In genomic region chr16:2858245-2859025, GRCh38 we compare ENCODE assay signal across 9 cellular contexts. TPM values are rescaled to one million over a fixed set of nuclear protein-coding genes. Genes with fewer than 3 reads are reported as not detected.
DNase-seq lines count a peak whose midpoint lies in the region; ATAC-seq and TF ChIP-seq lines count a peak whose summit lies in the region.
"Had no signal": no experiment of that assay in that cellular context is flagged by ENCODE, and none has a peak within 500 bp of the region (broad histone marks: within the 10 kb centered on the region; RNA-seq: fewer than 3 reads in every experiment).

No MANE protein-coding gene starts in this region.

- H3K27me3 Mint-ChIP-seq in effector memory CD8-positive, alpha-beta T cell, result peaks cover 12 to 26% of the 10 kb centered on the region in 2 donors

- peak; percentile 48 for ATAC-seq in effector memory CD8-positive, alpha-beta T cell (replicated peaks)
- ATAC-seq in GM18858 (IDR thresholded peaks at IDR 0.05; ENCODE audit: unreplicated experiment), result no peak

- H3F3A ChIP-seq in smooth muscle cell (ENCODE audit: low read depth), result no peaks in the 10 kb centered on the region

- H3K4me1 ChIP-seq in smooth muscle cell (ENCODE audit: low read depth), result no peaks in the 10 kb centered on the region

- H3K4me1 Mint-ChIP-seq in effector memory CD8-positive, alpha-beta T cell (ENCODE audit: low read depth in 2 of 2), result peaks cover 5 to 6% of the 10 kb centered on the region in 2 donors

- H3K4me3 ChIP-seq in smooth muscle cell, result peak overlapping the region; percentile 44

- no peaks in the 10 kb centered on the region for H3K9me3 ChIP-seq in smooth muscle cell (replicated peaks; ENCODE audit: low read depth)

- DNase-seq in NCI-H345 (lab: John Stamatoyannopoulos, UW) (peak; percentile 33), NCI-H345 treated with DMSO at 0.1 percent for 48 hours (lab: John Stamatoyannopoulos, UW; ENCODE audit: unreplicated experiment) (no peak), smooth muscle cell (lab: John Stamatoyannopoulos, UW; ENCODE audit: unreplicated experiment) (no peak), GM19238 (ENCODE audit: insufficient read length, low spot score) (no peak)
- no peak for DNase-seq in effector memory CD8-positive, alpha-beta T cell
- DNase-seq: activated gamma-delta T cell treated with Interleukin-2 at 50 U/mL for 16 hours had no signal

- H3K36me3 ChIP-seq in smooth muscle cell (ENCODE audit: low read depth), result no peaks in the 10 kb centered on the region

- no peak overlapping the region for H2AFZ ChIP-seq in smooth muscle cell (ENCODE audit: low read depth)

- H3K27ac ChIP-seq in smooth muscle cell (ENCODE audit: low read depth), result no peak overlapping the region

- H3K36me3 Mint-ChIP-seq in effector memory CD8-positive, alpha-beta T cell (ENCODE audit: insufficient read depth), result peaks cover 7% of the 10 kb centered on the region

- H3K9me3 Mint-ChIP-seq in effector memory CD8-positive, alpha-beta T cell, result peaks cover 2 to 9% of the 10 kb centered on the region in 2 donors

- no peak overlapping the region for H3K27ac Mint-ChIP-seq in effector memory CD8-positive, alpha-beta T cell
- H3K27ac Mint-ChIP-seq: stimulated activated naive CD8-positive, alpha-beta T cell treated with anti-CD3 and anti-CD28 coated beads, Interleukin-15, Interleukin-2, amounts not matched to agents 100 ng/mL and 50 ng/mL, for 24 hours had no signal

- whole genome bisulfite sequencing in smooth muscle cell (ENCODE audit: low lambda C conversion rate), result 11% methylated on average over 21 of the region's 23 CpGs

- no peaks in the 10 kb centered on the region for H3K79me2 ChIP-seq in smooth muscle cell (ENCODE audit: low read depth)

- peaks cover 20% of the 10 kb centered on the region for H3K27me3 ChIP-seq in smooth muscle cell (ENCODE audit: low read depth)

- H4K20me1 ChIP-seq in smooth muscle cell (ENCODE audit: low read depth), result no peaks in the 10 kb centered on the region

- peak overlapping the region; percentile 33 to 75 for H3K4me3 Mint-ChIP-seq in effector memory CD8-positive, alpha-beta T cell

- peak overlapping the region; percentile 72 for H3K4me2 ChIP-seq in smooth muscle cell

- no peak overlapping the region for H3K9ac ChIP-seq in smooth muscle cell (ENCODE audit: low read depth)

- no peak for TF ChIP-seq CTCF in smooth muscle cell (IDR thresholded peaks at IDR 0.05; ENCODE audit: borderline replicate concordance, insufficient read depth, poor library complexity, severe bottlenecking)

RNA-seq across cellular contexts. Expression of gene PRSS22, which starts 0.5 kb away (rescaled TPM):
- total RNA-seq in smooth muscle cell, result 2.2 TPM in 1 of 2 replicates, not detected in the other
- polyA plus RNA-seq in smooth muscle cell, result 0.79 and 3.7 TPM in 2 replicates
- total RNA-seq: mesenteric fat pad had no signal

RNA-seq across cellular contexts. Expression of gene FLYWCH2, which starts 24.6 kb away (rescaled TPM):
- 31.7 and 44.6 TPM in 2 replicates for total RNA-seq in smooth muscle cell
- 49.3 and 52.7 TPM in 2 replicates for polyA plus RNA-seq in smooth muscle cell

RNA-seq across cellular contexts. Expression of gene ZG16B, which starts 28.3 kb away (rescaled TPM):
- total RNA-seq in smooth muscle cell, result not detected in 2 replicates
- not detected in 2 replicates for polyA plus RNA-seq in smooth muscle cell
- total RNA-seq: mesenteric fat pad had no signal

RNA-seq across cellular contexts. Expression of gene PRSS21, which starts 41.4 kb away (rescaled TPM):
- not detected in 2 replicates for total RNA-seq in smooth muscle cell
- polyA plus RNA-seq in smooth muscle cell, result not detected in 2 replicates
- total RNA-seq: mesenteric fat pad had no signal

RNA-seq across cellular contexts. Expression of gene FLYWCH1, which starts 53.3 kb away (rescaled TPM):
- 13.5 and 26.1 TPM in 2 replicates for total RNA-seq in smooth muscle cell
- 26.0 and 26.4 TPM in 2 replicates for polyA plus RNA-seq in smooth muscle cell
